ENCODE assay signal across 2 cellular contexts in the genomic region with DNA sequence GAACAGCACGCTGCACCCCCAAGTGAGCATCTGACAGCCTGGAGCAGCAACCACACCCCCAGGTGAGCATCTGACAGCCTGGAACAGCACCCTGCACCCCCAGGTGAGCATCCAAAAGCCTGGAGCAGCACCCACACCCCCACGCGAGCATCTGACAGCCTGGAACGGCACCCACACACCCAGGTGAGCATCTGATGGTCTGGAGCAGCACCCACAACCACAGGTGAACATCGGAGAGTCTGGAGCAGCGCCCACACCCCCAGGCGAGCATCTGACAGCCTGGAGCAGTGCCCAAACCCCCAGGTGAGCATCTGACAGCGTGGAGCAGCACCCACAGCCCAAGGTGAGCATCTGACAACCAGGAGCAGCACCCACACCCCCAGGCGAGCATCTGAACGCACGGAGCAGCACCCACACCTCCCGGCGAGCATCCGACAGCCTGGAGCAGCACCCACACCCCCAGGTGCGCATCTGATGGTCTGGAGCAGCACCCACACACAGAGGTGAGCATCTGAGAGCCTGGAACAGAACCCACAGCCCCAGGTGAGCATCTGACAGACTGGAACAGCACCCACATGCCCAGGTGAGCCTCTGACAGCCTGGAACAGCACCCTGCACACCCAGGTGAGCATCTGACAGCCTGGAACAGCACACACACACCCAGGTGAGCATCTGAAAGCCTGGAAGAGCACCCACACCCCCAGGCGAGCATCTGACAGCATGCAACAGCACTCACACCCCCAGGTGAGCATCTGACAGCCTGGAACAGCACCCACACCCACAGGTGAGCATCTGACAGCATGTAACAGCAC.
A peak's percentile ranks its signal among the peaks of the same experiment; 100 is the strongest.
TF ChIP-seq lines count a peak whose summit lies in the region.

No MANE protein-coding gene starts in this region.

TF ChIP-seq in K562, 482 proteins besides CTCF, POLR2A, EP300 and RAD21:
- TF ChIP-seq CBX3 (IDR thresholded peaks at IDR 0.05; ENCODE audit: borderline replicate concordance in 1 of 2, low read length in 2 of 2): peak in 1 of 2 experiments; percentile 94; a peak in 1 of 3 replicates
- peak in 1 of 3 experiments; percentile 8 for TF ChIP-seq YY1 (IDR thresholded peaks at IDR 0.05; ENCODE audit: borderline replicate concordance in 1 of 3, control insufficient read depth in 1 of 3, extremely low read depth in 1 of 3, insufficient read depth in 3 of 3, insufficient read length in 1 of 3, insufficient replicate concordance in 2 of 3, low read depth in 1 of 3, low read length in 2 of 3)
- TF ChIP-seq, protein P1, sequence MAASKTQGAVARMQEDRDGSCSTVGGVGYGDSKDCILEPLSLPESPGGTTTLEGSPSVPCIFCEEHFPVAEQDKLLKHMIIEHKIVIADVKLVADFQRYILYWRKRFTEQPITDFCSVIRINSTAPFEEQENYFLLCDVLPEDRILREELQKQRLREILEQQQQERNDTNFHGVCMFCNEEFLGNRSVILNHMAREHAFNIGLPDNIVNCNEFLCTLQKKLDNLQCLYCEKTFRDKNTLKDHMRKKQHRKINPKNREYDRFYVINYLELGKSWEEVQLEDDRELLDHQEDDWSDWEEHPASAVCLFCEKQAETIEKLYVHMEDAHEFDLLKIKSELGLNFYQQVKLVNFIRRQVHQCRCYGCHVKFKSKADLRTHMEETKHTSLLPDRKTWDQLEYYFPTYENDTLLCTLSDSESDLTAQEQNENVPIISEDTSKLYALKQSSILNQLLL (CRISPR knock-in tag; IDR thresholded peaks at IDR 0.05; ENCODE audit: borderline replicate concordance): 0 out of 2 replicates have a peak, but pooled peaks have one; percentile 42

TF ChIP-seq in HepG2, 621 proteins besides CTCF, POLR2A, EP300 and RAD21:
- 0 out of 2 replicates have a peak, but pooled peaks have one; percentile 4 for TF ChIP-seq KAT2B (IDR thresholded peaks at IDR 0.05; ENCODE audit: borderline replicate concordance, low read depth, low read length)
